ENCODE assay signal across 1 cellular context in genomic region chr5:124468671-124469411, GRCh38.
A peak's percentile ranks its signal among the peaks of the same experiment; 100 is the strongest.
TF ChIP-seq lines count a peak whose summit lies in the region.

No MANE protein-coding gene starts in this region.

TF ChIP-seq in GM23338, 12 proteins besides CTCF, POLR2A, EP300 and RAD21 (continued from another document):
- peak; percentile 87 for TF ChIP-seq ZNF462 (CRISPR knock-in tag; IDR thresholded peaks at IDR 0.05)
